ENCODE assay signal across 1 cellular context in the genomic region with DNA sequence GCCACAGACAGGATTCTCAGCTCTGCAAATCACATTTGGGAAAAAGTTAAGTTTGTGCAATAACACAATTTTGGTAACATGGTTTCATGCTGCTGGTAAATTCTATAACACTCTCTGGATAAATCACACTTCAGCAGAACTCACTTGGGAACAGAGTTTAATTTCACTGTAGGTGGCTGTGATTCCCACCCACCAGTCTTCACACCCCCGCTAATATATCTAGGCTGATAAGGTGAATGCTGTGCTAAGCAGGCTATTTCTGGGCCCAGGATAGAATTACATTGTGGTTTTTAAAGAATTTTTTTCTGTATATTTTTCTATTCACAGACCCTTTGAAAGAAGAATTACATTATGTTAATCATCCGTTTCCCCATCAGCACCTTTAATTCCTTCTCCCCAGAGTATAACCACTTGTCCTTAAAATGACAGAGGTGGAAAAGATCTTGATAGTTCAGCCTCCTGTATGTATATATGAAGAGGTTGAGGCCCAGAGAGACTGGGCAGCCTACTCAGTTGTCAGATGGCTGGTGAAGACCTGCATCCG.
A peak's percentile ranks its signal among the peaks of the same experiment; 100 is the strongest.
TF ChIP-seq lines count a peak whose summit lies in the region.

No MANE protein-coding gene starts in this region.

TF ChIP-seq in HEK293, 187 proteins besides CTCF, POLR2A, EP300 and RAD21 (continued from another document):
- TF ChIP-seq, protein P1, sequence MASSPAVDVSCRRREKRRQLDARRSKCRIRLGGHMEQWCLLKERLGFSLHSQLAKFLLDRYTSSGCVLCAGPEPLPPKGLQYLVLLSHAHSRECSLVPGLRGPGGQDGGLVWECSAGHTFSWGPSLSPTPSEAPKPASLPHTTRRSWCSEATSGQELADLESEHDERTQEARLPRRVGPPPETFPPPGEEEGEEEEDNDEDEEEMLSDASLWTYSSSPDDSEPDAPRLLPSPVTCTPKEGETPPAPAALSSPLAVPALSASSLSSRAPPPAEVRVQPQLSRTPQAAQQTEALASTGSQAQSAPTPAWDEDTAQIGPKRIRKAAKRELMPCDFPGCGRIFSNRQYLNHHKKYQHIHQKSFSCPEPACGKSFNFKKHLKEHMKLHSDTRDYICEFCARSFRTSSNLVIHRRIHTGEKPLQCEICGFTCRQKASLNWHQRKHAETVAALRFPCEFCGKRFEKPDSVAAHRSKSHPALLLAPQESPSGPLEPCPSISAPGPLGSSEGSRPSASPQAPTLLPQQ (tag by site-specific recombination; IDR thresholded peaks at IDR 0.05): 0 out of 2 replicates have a peak, but pooled peaks have one; percentile 39
- TF ChIP-seq ZNF843 (tag by site-specific recombination; IDR thresholded peaks at IDR 0.05) (peak; percentile 61), ZFHX2 (tag by site-specific recombination; conservative IDR thresholded peaks at IDR 0.05) (peak; percentile 98), ZNF768 (tag by site-specific recombination; IDR thresholded peaks at IDR 0.05) (0 out of 2 replicates have a peak, but pooled peaks have one; percentile 7), OSR2 (tag by site-specific recombination; IDR thresholded peaks at IDR 0.05) (peak; percentile 43; the same call in 1 of the 2 replicates), SP7 (tag by site-specific recombination; IDR thresholded peaks at IDR 0.05) (0 out of 2 replicates have a peak, but pooled peaks have one; percentile 22), ZNF239 (tag by site-specific recombination; IDR thresholded peaks at IDR 0.05) (no peak), GFI1B (tag by site-specific recombination; IDR thresholded peaks at IDR 0.05) (peak; percentile 40; the same call in 1 of the 2 replicates), PRDM6 (tag by site-specific recombination; IDR thresholded peaks at IDR 0.05) (peak; percentile 67), ZNF423 (tag by site-specific recombination; IDR thresholded peaks at IDR 0.05) (no peak), ZNF221 (tag by site-specific recombination; IDR thresholded peaks at IDR 0.05; ENCODE audit: borderline replicate concordance) (no peak), GLIS2 (tag by site-specific recombination; IDR thresholded peaks at IDR 0.05) (no peak), ZNF366 (tag by site-specific recombination; conservative IDR thresholded peaks at IDR 0.05) (no peak), FEZF1 (tag by site-specific recombination; IDR thresholded peaks at IDR 0.05) (0 out of 2 replicates have a peak, but pooled peaks have one; percentile 51), ZNF521 (tag by site-specific recombination; IDR thresholded peaks at IDR 0.05) (no peak), EGR2 (tag by site-specific recombination; IDR thresholded peaks at IDR 0.05; ENCODE audit: low read depth) (peak; percentile 95)
- TF ChIP-seq, protein P2, sequence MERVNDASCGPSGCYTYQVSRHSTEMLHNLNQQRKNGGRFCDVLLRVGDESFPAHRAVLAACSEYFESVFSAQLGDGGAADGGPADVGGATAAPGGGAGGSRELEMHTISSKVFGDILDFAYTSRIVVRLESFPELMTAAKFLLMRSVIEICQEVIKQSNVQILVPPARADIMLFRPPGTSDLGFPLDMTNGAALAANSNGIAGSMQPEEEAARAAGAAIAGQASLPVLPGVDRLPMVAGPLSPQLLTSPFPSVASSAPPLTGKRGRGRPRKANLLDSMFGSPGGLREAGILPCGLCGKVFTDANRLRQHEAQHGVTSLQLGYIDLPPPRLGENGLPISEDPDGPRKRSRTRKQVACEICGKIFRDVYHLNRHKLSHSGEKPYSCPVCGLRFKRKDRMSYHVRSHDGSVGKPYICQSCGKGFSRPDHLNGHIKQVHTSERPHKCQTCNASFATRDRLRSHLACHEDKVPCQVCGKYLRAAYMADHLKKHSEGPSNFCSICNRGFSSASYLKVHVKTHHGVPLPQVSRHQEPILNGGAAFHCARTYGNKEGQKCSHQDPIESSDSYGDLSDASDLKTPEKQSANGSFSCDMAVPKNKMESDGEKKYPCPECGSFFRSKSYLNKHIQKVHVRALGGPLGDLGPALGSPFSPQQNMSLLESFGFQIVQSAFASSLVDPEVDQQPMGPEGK (tag by site-specific recombination; IDR thresholded peaks at IDR 0.05): 0 out of 2 replicates have a peak, but pooled peaks have one; percentile 36
- TF ChIP-seq, protein P3, sequence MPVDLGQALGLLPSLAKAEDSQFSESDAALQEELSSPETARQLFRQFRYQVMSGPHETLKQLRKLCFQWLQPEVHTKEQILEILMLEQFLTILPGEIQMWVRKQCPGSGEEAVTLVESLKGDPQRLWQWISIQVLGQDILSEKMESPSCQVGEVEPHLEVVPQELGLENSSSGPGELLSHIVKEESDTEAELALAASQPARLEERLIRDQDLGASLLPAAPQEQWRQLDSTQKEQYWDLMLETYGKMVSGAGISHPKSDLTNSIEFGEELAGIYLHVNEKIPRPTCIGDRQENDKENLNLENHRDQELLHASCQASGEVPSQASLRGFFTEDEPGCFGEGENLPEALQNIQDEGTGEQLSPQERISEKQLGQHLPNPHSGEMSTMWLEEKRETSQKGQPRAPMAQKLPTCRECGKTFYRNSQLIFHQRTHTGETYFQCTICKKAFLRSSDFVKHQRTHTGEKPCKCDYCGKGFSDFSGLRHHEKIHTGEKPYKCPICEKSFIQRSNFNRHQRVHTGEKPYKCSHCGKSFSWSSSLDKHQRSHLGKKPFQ (tag by site-specific recombination; IDR thresholded peaks at IDR 0.05): peak; percentile 94
TF ChIP-seq in HEK293: peak in this region for 13.
